15 cellular contexts compared by ENCODE assay signal in the genomic region with DNA sequence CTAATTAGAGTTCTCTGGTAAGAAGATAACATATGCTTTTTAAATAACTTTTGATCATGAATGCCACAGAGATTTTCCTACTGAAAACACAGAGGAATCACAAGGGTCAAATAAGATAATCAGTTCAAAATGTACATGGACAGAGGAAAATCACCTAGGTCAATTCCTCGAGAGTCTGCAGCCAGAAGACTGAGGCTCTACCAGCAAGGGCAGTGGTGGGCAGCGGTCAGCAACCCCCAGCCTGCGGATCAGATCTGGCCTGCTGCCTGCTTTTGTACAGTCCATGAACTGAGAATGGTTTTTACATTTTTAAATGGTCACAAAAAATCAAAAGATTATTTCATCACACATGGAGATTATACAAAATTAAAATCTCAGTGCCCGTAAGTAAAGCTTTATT.
DNase-seq lines count a peak whose midpoint lies in the region; ATAC-seq and TF ChIP-seq lines count a peak whose summit lies in the region.
"Had no signal": no experiment of that assay in that cellular context is flagged by ENCODE, and none has a peak within 500 bp of the region (broad histone marks: within the 10 kb centered on the region; RNA-seq: fewer than 3 reads in every experiment).

No MANE protein-coding gene starts in this region.

- no peaks in the 10 kb centered on the region for H3K27me3 ChIP-seq in CD4-positive, alpha-beta T cell (ENCODE audit: control insufficient read depth, insufficient read depth, low read length)

- peaks cover 7% of the 10 kb centered on the region for H3K36me3 Mint-ChIP-seq in T-helper 2 cell treated with Interferon-gamma antibody and Interleukin-4, amounts not matched to agents 5 μg/mL and 100 μg/mL, for 36 hours (ENCODE audit: low read depth)
- H3K36me3 Mint-ChIP-seq in CD4-positive, alpha-beta T cell (ENCODE audit: low read depth): peaks cover 53% of the 10 kb centered on the region
- peaks cover 36% of the 10 kb centered on the region for H3K36me3 Mint-ChIP-seq in activated T-helper 1 cell treated with anti-CD3 and anti-CD28 coated beads, Interleukin-12 subunit alpha, Interleukin-12 subunit beta, Interleukin-2, Interleukin-4 antibody, amounts not matched to agents 30 ng/mL and 10 ng/mL and 1 ng/mL, durations not matched to agents 14 hours and 24 hours and 36 hours (ENCODE audit: low read depth)

- H3K27me3 Mint-ChIP-seq in T-helper 2 cell treated with Interferon-gamma antibody and Interleukin-4, amounts not matched to agents 5 μg/mL and 100 μg/mL, for 36 hours (ENCODE audit: low read depth): no peaks in the 10 kb centered on the region
- no peaks in the 10 kb centered on the region for H3K27me3 Mint-ChIP-seq in CD4-positive, alpha-beta T cell
- no peaks in the 10 kb centered on the region for H3K27me3 Mint-ChIP-seq in activated T-helper 1 cell treated with anti-CD3 and anti-CD28 coated beads, Interleukin-12 subunit alpha, Interleukin-12 subunit beta, Interleukin-2, Interleukin-4 antibody, amounts not matched to agents 30 ng/mL and 10 ng/mL and 1 ng/mL, durations not matched to agents 14 hours and 24 hours and 36 hours (ENCODE audit: insufficient read depth)
- H3K27me3 Mint-ChIP-seq: B cell had no signal

- no peak for TF ChIP-seq CTCF in CD4-positive, alpha-beta T cell (IDR thresholded peaks at IDR 0.05)

- POLR2A ChIA-PET in CD4-positive, alpha-beta T cell (lab: Charles Lee): interaction anchor here (1.0 to 2.1 kb wide), 3 partner anchors 12 to 35 kb away, joined by 3 to 5 read pairs (median 5); no protein-coding TSS in a partner anchor

- no peaks in the 10 kb centered on the region for H3K9me3 ChIP-seq in CD4-positive, alpha-beta T cell (ENCODE audit: control insufficient read depth, low read length)

- no peaks in the 10 kb centered on the region for H3K9me3 Mint-ChIP-seq in T-helper 2 cell treated with Interferon-gamma antibody and Interleukin-4, amounts not matched to agents 5 μg/mL and 100 μg/mL, for 36 hours
- no peaks in the 10 kb centered on the region for H3K9me3 Mint-ChIP-seq in CD4-positive, alpha-beta T cell
- no peaks in the 10 kb centered on the region for H3K9me3 Mint-ChIP-seq in activated T-helper 1 cell treated with anti-CD3 and anti-CD28 coated beads, Interleukin-12 subunit alpha, Interleukin-12 subunit beta, Interleukin-2, Interleukin-4 antibody, amounts not matched to agents 30 ng/mL and 10 ng/mL and 1 ng/mL, durations not matched to agents 14 hours and 24 hours and 36 hours

- CTCF ChIA-PET in CD4-positive, alpha-beta T cell (lab: Charles Lee): interaction anchor here (0.9 kb wide), 1 partner anchor 10 kb away, joined by 3 read pairs; no protein-coding TSS in a partner anchor

- no peak for DNase-seq in T-helper 2 cell treated with Interferon-gamma antibody and Interleukin-4, amounts not matched to agents 5 μg/mL and 100 μg/mL, for 36 hours (ENCODE audit: low spot score)
- DNase-seq in T-helper 2 cell: no peak
- no peak for DNase-seq in CD4-positive, alpha-beta T cell
- no peak for DNase-seq in activated T-helper 1 cell treated with anti-CD3 and anti-CD28 coated beads, Interleukin-12 subunit alpha, Interleukin-12 subunit beta, Interleukin-2, Interleukin-4 antibody, amounts not matched to agents 30 ng/mL and 10 ng/mL and 1 ng/mL, durations not matched to agents 14 hours and 24 hours and 36 hours (ENCODE audit: low spot score)
- DNase-seq in islet precursor cell: peak; percentile 23
- no peak for DNase-seq in posterior cingulate gyrus
- DNase-seq in KG1 (lab: John Stamatoyannopoulos, UW): no peak
- no peak for DNase-seq in activated gamma-delta T cell treated with Interleukin-2 at 50 U/mL for 16 hours
- DNase-seq: 8988T, GOT3, NCI-H1105, NCI-H2081 treated with DMSO at 0.1 percent for 48 hours, NCI-H510A treated with DMSO at 0.1 percent for 48 hours had no signal

- peak overlapping the region; percentile 59 for H3K4me3 Mint-ChIP-seq in T-helper 2 cell treated with Interferon-gamma antibody and Interleukin-4, amounts not matched to agents 5 μg/mL and 100 μg/mL, for 36 hours
- H3K4me3 Mint-ChIP-seq in CD4-positive, alpha-beta T cell: peak overlapping the region; percentile 79
- H3K4me3 Mint-ChIP-seq in activated T-helper 1 cell treated with anti-CD3 and anti-CD28 coated beads, Interleukin-12 subunit alpha, Interleukin-12 subunit beta, Interleukin-2, Interleukin-4 antibody, amounts not matched to agents 30 ng/mL and 10 ng/mL and 1 ng/mL, durations not matched to agents 14 hours and 24 hours and 36 hours: peak overlapping the region; percentile 37
- H3K4me3 Mint-ChIP-seq: B cell had no signal

- H3K27ac ChIP-seq in CD4-positive, alpha-beta T cell (ENCODE audit: low read depth, low read length): peak overlapping the region; percentile 5
- H3K27ac ChIP-seq: coronary artery had no signal

- H3K27ac Mint-ChIP-seq in T-helper 2 cell treated with Interferon-gamma antibody and Interleukin-4, amounts not matched to agents 5 μg/mL and 100 μg/mL, for 36 hours: peak overlapping the region; percentile 79
- peak overlapping the region; percentile 78 for H3K27ac Mint-ChIP-seq in CD4-positive, alpha-beta T cell
- H3K27ac Mint-ChIP-seq in activated T-helper 1 cell treated with anti-CD3 and anti-CD28 coated beads, Interleukin-12 subunit alpha, Interleukin-12 subunit beta, Interleukin-2, Interleukin-4 antibody, amounts not matched to agents 30 ng/mL and 10 ng/mL and 1 ng/mL, durations not matched to agents 14 hours and 24 hours and 36 hours: peak overlapping the region; percentile 75
- H3K27ac Mint-ChIP-seq: B cell had no signal

- ATAC-seq in CD4-positive, alpha-beta T cell (ENCODE audit: poor library complexity): no peak

- peaks cover 59% of the 10 kb centered on the region for H3K4me1 Mint-ChIP-seq in T-helper 2 cell treated with Interferon-gamma antibody and Interleukin-4, amounts not matched to agents 5 μg/mL and 100 μg/mL, for 36 hours (ENCODE audit: low read depth)
- H3K4me1 Mint-ChIP-seq in CD4-positive, alpha-beta T cell (ENCODE audit: low read depth): peaks cover 83% of the 10 kb centered on the region
- H3K4me1 Mint-ChIP-seq in activated T-helper 1 cell treated with anti-CD3 and anti-CD28 coated beads, Interleukin-12 subunit alpha, Interleukin-12 subunit beta, Interleukin-2, Interleukin-4 antibody, amounts not matched to agents 30 ng/mL and 10 ng/mL and 1 ng/mL, durations not matched to agents 14 hours and 24 hours and 36 hours (ENCODE audit: low read depth): peaks cover 81% of the 10 kb centered on the region

- intact Hi-C loops in CD4-positive, alpha-beta T cell (cut with DNase I, micrococcal nuclease): loop anchor here in 1 of 2 experiments (2.0 kb wide), 1 partner anchor 13 kb away; no protein-coding TSS in a partner anchor
- intact Hi-C loops in activated T-helper 1 cell treated with anti-CD3 and anti-CD28 coated beads, Interleukin-12 subunit alpha, Interleukin-12 subunit beta, Interleukin-2, Interleukin-4 antibody, amounts not matched to agents 30 ng/mL and 10 ng/mL and 1 ng/mL, durations not matched to agents 14 hours and 24 hours and 36 hours (cut with micrococcal nuclease): loop anchor here (2.0 kb wide), 2 partner anchors 17 to 79 kb away; no protein-coding TSS in a partner anchor
- intact Hi-C loops in posterior cingulate gyrus (cut with DNase I): no loop called here
